In genomic region chr7:90595801-90596683, GRCh38 we compare ENCODE assay signal across 8 cellular contexts. TPM values are rescaled to one million over a fixed set of nuclear protein-coding genes. Genes with fewer than 3 reads are reported as not detected.
A peak's percentile ranks its signal among the peaks of the same experiment; 100 is the strongest.
DNase-seq lines count a peak whose midpoint lies in the region; ATAC-seq and TF ChIP-seq lines count a peak whose summit lies in the region.

Gene CDK14, plus strand, starts transcription at chr7:90596321. Its CDS starts 307 bp downstream, at chr7:90596628.

- H3K27ac Mint-ChIP-seq in activated B cell treated with CpG ODN at 0.5 μM for 24 hours (peak within 1 kb of the TSS; percentile 95), mesothelial cell of epicardium (peak within 1 kb of the TSS; percentile 94)
- H3K27ac Mint-ChIP-seq in stimulated activated naive CD8-positive, alpha-beta T cell treated with anti-CD3 and anti-CD28 coated beads, Interleukin-15, amount 100 ng/mL, for 72 hours: peak within 1 kb of the TSS in 1 of 2 donors; percentile 33

- ATAC-seq in GM18867 (IDR thresholded peaks at IDR 0.05; ENCODE audit: unreplicated experiment): peak; percentile 73
- peak; percentile 41 for ATAC-seq in HG02981 (IDR thresholded peaks at IDR 0.05; ENCODE audit: unreplicated experiment)
- peak; percentile 66 for ATAC-seq in activated B cell treated with CpG ODN at 0.5 μM for 24 hours (ENCODE audit: low read depth)
- ATAC-seq in stimulated activated naive CD8-positive, alpha-beta T cell treated with anti-CD3 and anti-CD28 coated beads, Interleukin-15, amount 100 ng/mL, for 72 hours: peak; percentile 77

- H3K4me1 Mint-ChIP-seq in activated B cell treated with CpG ODN at 0.5 μM for 24 hours: peaks cover 56% of the 10 kb centered on the region
- peaks cover 48% of the 10 kb centered on the region for H3K4me1 Mint-ChIP-seq in mesothelial cell of epicardium
- peaks cover 26% of the 10 kb centered on the region for H3K4me1 Mint-ChIP-seq in stimulated activated naive CD8-positive, alpha-beta T cell treated with anti-CD3 and anti-CD28 coated beads, Interleukin-15, amount 100 ng/mL, for 72 hours

- no peaks in the 10 kb centered on the region for H3K9me3 Mint-ChIP-seq in activated B cell treated with CpG ODN at 0.5 μM for 24 hours
- H3K9me3 Mint-ChIP-seq in mesothelial cell of epicardium: no peaks in the 10 kb centered on the region
- H3K9me3 Mint-ChIP-seq in stimulated activated naive CD8-positive, alpha-beta T cell treated with anti-CD3 and anti-CD28 coated beads, Interleukin-15, amount 100 ng/mL, for 72 hours: no peaks in the 10 kb centered on the region

- TF ChIP-seq CTCF in activated B cell treated with CpG ODN at 0.5 μM for 24 hours (IDR thresholded peaks at IDR 0.05) (no peak), mesothelial cell of epicardium (IDR thresholded peaks at IDR 0.05; ENCODE audit: unreplicated experiment) (peak; percentile 62)

- CTCF ChIA-PET in activated B cell treated with CpG ODN at 0.5 μM for 24 hours (lab: Charles Lee): interaction anchor here (1.0 to 3.3 kb wide), 15 partner anchors 10 to 438 kb away, joined by 3 to 21 read pairs (median 4); no protein-coding TSS in a partner anchor

- POLR2A ChIA-PET in activated B cell treated with CpG ODN at 0.5 μM for 24 hours (lab: Charles Lee): interaction anchor here (0.6 to 1.7 kb wide), 12 partner anchors 10 to 422 kb away, joined by 3 to 5 read pairs (median 4); no protein-coding TSS in a partner anchor

- H3K4me3 Mint-ChIP-seq in activated B cell treated with CpG ODN at 0.5 μM for 24 hours (peak within 1 kb of the TSS; percentile 96), mesothelial cell of epicardium (peak within 1 kb of the TSS; percentile 92)
- peak within 1 kb of the TSS; percentile 90 to 92 for H3K4me3 Mint-ChIP-seq in stimulated activated naive CD8-positive, alpha-beta T cell treated with anti-CD3 and anti-CD28 coated beads, Interleukin-15, amount 100 ng/mL, for 72 hours

- H3K36me3 Mint-ChIP-seq in activated B cell treated with CpG ODN at 0.5 μM for 24 hours (ENCODE audit: low read depth): peaks cover 3% of the 10 kb centered on the region
- no peaks in the 10 kb centered on the region for H3K36me3 Mint-ChIP-seq in mesothelial cell of epicardium

- intact Hi-C loops in activated B cell treated with CpG ODN at 0.5 μM for 24 hours (cut with micrococcal nuclease): loop anchor here (1.0 to 10.0 kb wide), 14 partner anchors 17 to 1851 kb away; partner anchors contain the start of genes AKAP9, CFAP69, CYP51A1 and FZD1

- DNase-seq in C1 segment of cervical spinal cord (lab: John Stamatoyannopoulos, UW): peak in 13 of 14 donors; percentile 36 to 81 (median 61)
- DNase-seq in NCI-H2196 (lab: John Stamatoyannopoulos, UW; ENCODE audit: unreplicated experiment): peak; percentile 70
- DNase-seq in activated B cell treated with CpG ODN at 0.5 μM for 24 hours: peak; percentile 79
- DNase-seq in epidermal melanocyte (ENCODE audit: insufficient read length, low spot score): peak; percentile 59
- DNase-seq in mesothelial cell of epicardium (ENCODE audit: low spot score in 2 of 2, unreplicated experiment in 2 of 2): peak; percentile 70 to 85
- peak; percentile 51 to 56 for DNase-seq in stimulated activated naive CD8-positive, alpha-beta T cell treated with anti-CD3 and anti-CD28 coated beads, Interleukin-15, amount 100 ng/mL, for 72 hours

- H3K27me3 Mint-ChIP-seq in activated B cell treated with CpG ODN at 0.5 μM for 24 hours (no peaks in the 10 kb centered on the region), mesothelial cell of epicardium (ENCODE audit: low read depth) (no peaks in the 10 kb centered on the region)
- H3K27me3 Mint-ChIP-seq in stimulated activated naive CD8-positive, alpha-beta T cell treated with anti-CD3 and anti-CD28 coated beads, Interleukin-15, amount 100 ng/mL, for 72 hours: peaks cover 72% of the 10 kb centered on the region

RNA-seq across cellular contexts. Expression of gene CDK14, which starts in this region (rescaled TPM):
- 130 and 140 TPM in 2 replicates for total RNA-seq in activated B cell treated with CpG ODN at 0.5 μM for 24 hours
- 64.6 to 70.4 TPM (median 68.5 TPM) in 3 replicates for total RNA-seq in mesothelial cell of epicardium

Comparison
In these comparisons a context has a peak if more than half of its experiments do, and no peak if none do; other contexts are left out.
1. Peak in every context shown above with its lines: DNase-seq and ATAC-seq.